8 cellular contexts compared by ENCODE assay signal in genomic region chr17:879546-879945, GRCh38.
DNase-seq lines count a peak whose midpoint lies in the region; ATAC-seq and TF ChIP-seq lines count a peak whose summit lies in the region.

No MANE protein-coding gene starts in this region.

- H3K9me2 ChIP-seq in GM23248 (ENCODE audit: insufficient read depth) = no peaks in the 10 kb centered on the region

- H3K4me1 Mint-ChIP-seq in activated T-cell treated with anti-CD3 and anti-CD28 coated beads, Interleukin-2, amount 50 U/mL, for 72 hours (ENCODE audit: low read depth) = peaks cover 20% of the 10 kb centered on the region

- H3K79me2 ChIP-seq in GM23248 (ENCODE audit: insufficient read depth) (peaks cover 60% of the 10 kb centered on the region), OCI-LY3 (ENCODE audit: low read length) (no peaks in the 10 kb centered on the region), osteoblast (ENCODE audit: insufficient read depth, low read length) (no peaks in the 10 kb centered on the region)

- no peak overlapping the region for H3K4me2 ChIP-seq in GM23248 (ENCODE audit: unreplicated experiment)
- H3K4me2 ChIP-seq in OCI-LY3 (ENCODE audit: low read length) = peak overlapping the region; percentile 46
- peak overlapping the region; percentile 72 for H3K4me2 ChIP-seq in osteoblast (ENCODE audit: insufficient read depth, low read length)

- peaks cover 28% of the 10 kb centered on the region for H3K27me3 Mint-ChIP-seq in activated T-cell treated with anti-CD3 and anti-CD28 coated beads, Interleukin-2, amount 50 U/mL, for 72 hours (ENCODE audit: low read depth)

- H3K9me3 ChIP-seq in GM23248 (ENCODE audit: low read depth) (no peaks in the 10 kb centered on the region), OCI-LY3 (ENCODE audit: insufficient read depth, low read length) (no peaks in the 10 kb centered on the region), osteoblast (ENCODE audit: low read depth, low read length) (no peaks in the 10 kb centered on the region), tibial artery (no peaks in the 10 kb centered on the region)

- no peak overlapping the region for H3K4me3 ChIP-seq in GM23248
- 0 out of 2 replicates have a peak overlapping the region, but pooled peaks have one; percentile 40 for H3K4me3 ChIP-seq in OCI-LY3 (ENCODE audit: low read length)
- peak overlapping the region; percentile 29 for H3K4me3 ChIP-seq in osteoblast (ENCODE audit: insufficient read depth, low read length)
- no peak overlapping the region for H3K4me3 ChIP-seq in tibial artery

- H3K27me3 ChIP-seq in GM23248 (replicated peaks; ENCODE audit: insufficient read depth) = no peaks in the 10 kb centered on the region
- no peaks in the 10 kb centered on the region for H3K27me3 ChIP-seq in OCI-LY3 (ENCODE audit: low read depth, low read length)
- H3K27me3 ChIP-seq in osteoblast (ENCODE audit: insufficient read depth, low read length) = no peaks in the 10 kb centered on the region
- no peaks in the 10 kb centered on the region for H3K27me3 ChIP-seq in tibial artery

- H3K36me3 ChIP-seq in GM23248 (ENCODE audit: low read depth) (no peaks in the 10 kb centered on the region), OCI-LY3 (replicated peaks; ENCODE audit: low read depth, low read length) (no peaks in the 10 kb centered on the region), osteoblast (ENCODE audit: insufficient read depth, low read length) (no peaks in the 10 kb centered on the region), tibial artery (no peaks in the 10 kb centered on the region)

- no peaks in the 10 kb centered on the region for H3K36me3 Mint-ChIP-seq in activated T-cell treated with anti-CD3 and anti-CD28 coated beads, Interleukin-2, amount 50 U/mL, for 72 hours (ENCODE audit: insufficient read depth in 2 of 2)

- peaks cover 20% of the 10 kb centered on the region for H3K4me1 ChIP-seq in GM23248 (ENCODE audit: insufficient read depth)
- H3K4me1 ChIP-seq in OCI-LY3 (ENCODE audit: low read length) = no peaks in the 10 kb centered on the region
- peaks cover 26% of the 10 kb centered on the region for H3K4me1 ChIP-seq in osteoblast (ENCODE audit: insufficient read depth, low read length)
- H3K4me1 ChIP-seq in tibial artery = peaks cover 6 to 51% (median 36%) of the 10 kb centered on the region in 4 donors

- peak; percentile 58 for TF ChIP-seq CTCF in OCI-LY3 (IDR thresholded peaks at IDR 0.05; ENCODE audit: low read depth, low read length)
- peak; percentile 71 for TF ChIP-seq CTCF in osteoblast (IDR thresholded peaks at IDR 0.05; ENCODE audit: extremely low read depth, low read depth, low read length)
- TF ChIP-seq CTCF in tibial artery (IDR thresholded peaks at IDR 0.05) = peak; percentile 47 to 59

- WGBS in GM23248 (ENCODE audit: low coverage in 1 of 2, low lambda C conversion rate in 2 of 2, missing lambda C conversion rate in 2 of 2), 2 experiments = 65 to 76% methylated on average over 16 of the region's 16 CpGs

- DNase-seq in 8988T = peak; percentile 56
- peak; percentile 55 for DNase-seq in GM23248
- DNase-seq in activated T-cell treated with anti-CD3 and anti-CD28 coated beads, Interleukin-2, amount 50 U/mL, for 72 hours = peak; percentile 69 to 76
- DNase-seq in fibroblast of the conjunctiva (ENCODE audit: low read depth) = peak; percentile 63
- peak; percentile 92 for DNase-seq in osteoblast (ENCODE audit: insufficient read length, low spot score, missing footprints)
- DNase-seq in tibial artery = peak; percentile 67 to 87

- no peaks in the 10 kb centered on the region for H4K20me1 ChIP-seq in GM23248 (ENCODE audit: insufficient read depth)
- H4K20me1 ChIP-seq in OCI-LY3 (ENCODE audit: insufficient read depth, low read length) = no peaks in the 10 kb centered on the region
- peaks cover 27% of the 10 kb centered on the region for H4K20me1 ChIP-seq in osteoblast (ENCODE audit: insufficient read depth, low read length)

- no peak overlapping the region for H3K4me3 Mint-ChIP-seq in activated T-cell treated with anti-CD3 and anti-CD28 coated beads, Interleukin-2, amount 50 U/mL, for 72 hours

- in situ Hi-C loops in GM23248 (cut with MboI) = no loop called here

- no peak overlapping the region for H2AFZ ChIP-seq in GM23248
- H2AFZ ChIP-seq in OCI-LY3 (ENCODE audit: low read depth, low read length) = peak overlapping the region; percentile 81; the same call in 1 of the 2 replicates
- no peak overlapping the region for H2AFZ ChIP-seq in osteoblast (ENCODE audit: low read length)

- 0 out of 2 replicates have a peak, but pooled peaks cover 10% of the 10 kb centered on the region for H3F3A ChIP-seq in GM23248 (ENCODE audit: insufficient read depth)

- H3K9ac ChIP-seq in GM23248 (no peak overlapping the region), OCI-LY3 (ENCODE audit: low read length) (no peak overlapping the region)

- peak; percentile 78 to 85 for ATAC-seq in activated T-cell treated with anti-CD3 and anti-CD28 coated beads, Interleukin-2, amount 50 U/mL, for 72 hours (replicated peaks in 1 of 2)
- no peak for ATAC-seq in HG03521 (IDR thresholded peaks at IDR 0.05; ENCODE audit: unreplicated experiment)

- no peak overlapping the region for H3K27ac Mint-ChIP-seq in activated T-cell treated with anti-CD3 and anti-CD28 coated beads, Interleukin-2, amount 50 U/mL, for 72 hours

- H3K9me3 Mint-ChIP-seq in activated T-cell treated with anti-CD3 and anti-CD28 coated beads, Interleukin-2, amount 50 U/mL, for 72 hours = no peaks in the 10 kb centered on the region

- intact Hi-C loops in tibial artery (cut with DNase I; ENCODE audit: low total_unique reads) = no loop called here

- H3K27ac ChIP-seq in GM23248 (peak overlapping the region; percentile 15), OCI-LY3 (ENCODE audit: low read length) (no peak overlapping the region), osteoblast (ENCODE audit: low read depth, low read length) (peak overlapping the region; percentile 81), tibial artery (peak overlapping the region; percentile 46 to 81)

Comparison
In these comparisons a context has a peak if more than half of its experiments do, and no peak if none do; other contexts are left out.
1. H3K4me3 ChIP-seq: peak in OCI-LY3 (single experiment) and osteoblast (single experiment); none in GM23248 (single experiment) and tibial artery (0 of 2).
2. Peak in every context shown above with its lines, with median percentiles within 50 percentile points of each other: DNase-seq and CTCF ChIP-seq.